Comparison of ENCODE assay signal across 1 cellular context in the genomic region with DNA sequence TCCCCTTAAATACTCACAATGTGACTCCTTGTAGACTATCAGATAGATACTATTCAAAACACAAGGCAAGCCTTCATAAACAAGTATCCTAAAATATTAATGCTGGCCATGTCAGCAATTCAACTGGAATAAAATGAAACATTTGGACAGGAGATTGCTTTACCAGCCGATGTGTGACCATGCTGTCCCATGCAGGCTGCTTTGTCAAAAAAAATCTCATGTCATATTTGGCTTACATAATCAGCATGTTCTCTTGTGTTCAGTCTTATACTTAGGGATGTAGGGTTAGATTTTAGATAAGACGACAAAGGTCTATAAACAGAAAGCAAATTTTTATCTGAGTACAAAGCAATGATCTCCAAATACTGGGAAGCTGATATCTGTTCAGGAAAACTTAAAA.
TF ChIP-seq lines count a peak whose summit lies in the region.

No MANE protein-coding gene starts in this region.

TF ChIP-seq in endothelial cell of umbilical vein, 7 proteins besides CTCF, POLR2A, EP300 and RAD21:
- TF ChIP-seq POLR2AphosphoS5 (IDR thresholded peaks at IDR 0.05; ENCODE audit: insufficient read depth, low read depth, low read length) (no peak), EZH2 (IDR thresholded peaks at IDR 0.05; ENCODE audit: borderline replicate concordance, low read depth, low read length, severe bottlenecking) (no peak), FOS (IDR thresholded peaks at IDR 0.05; ENCODE audit: borderline replicate concordance, insufficient read depth, low read length) (no peak), MYC (IDR thresholded peaks at IDR 0.05; ENCODE audit: low read depth, low read length) (no peak), JUN (IDR thresholded peaks at IDR 0.05; ENCODE audit: borderline replicate concordance, insufficient read depth, insufficient read length, low read depth) (no peak), GATA2 (IDR thresholded peaks at IDR 0.05; ENCODE audit: insufficient read depth, insufficient read length, low read depth, low read length) (no peak)
- TF ChIP-seq, protein P1, sequence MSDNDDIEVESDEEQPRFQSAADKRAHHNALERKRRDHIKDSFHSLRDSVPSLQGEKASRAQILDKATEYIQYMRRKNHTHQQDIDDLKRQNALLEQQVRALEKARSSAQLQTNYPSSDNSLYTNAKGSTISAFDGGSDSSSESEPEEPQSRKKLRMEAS (IDR thresholded peaks at IDR 0.05; ENCODE audit: insufficient read depth, insufficient read length): no peak
